Comparison of ENCODE assay signal across 25 cellular contexts in the genomic region with DNA sequence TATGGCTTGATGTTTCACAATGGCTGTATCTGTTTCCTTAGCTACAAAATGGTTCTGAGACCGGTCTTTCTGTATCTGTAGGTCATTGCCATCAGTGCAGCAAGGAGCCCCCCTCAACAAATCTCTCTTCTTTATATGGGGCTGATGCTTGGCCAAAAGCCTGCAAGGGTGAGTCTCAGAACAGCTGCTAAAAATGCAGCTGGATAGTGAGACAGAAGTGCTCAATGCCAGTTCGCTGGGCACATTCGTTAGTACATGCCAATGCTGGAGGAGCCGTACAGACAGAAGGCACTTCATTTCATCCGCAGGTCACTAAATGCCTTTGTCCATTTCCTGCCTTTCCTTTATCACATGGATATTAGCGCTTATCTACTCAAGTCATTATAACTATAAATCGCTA.
DNase-seq lines count a peak whose midpoint lies in the region; ATAC-seq and TF ChIP-seq lines count a peak whose summit lies in the region.
"Had no signal": no experiment of that assay in that cellular context is flagged by ENCODE, and none has a peak within 500 bp of the region (broad histone marks: within the 10 kb centered on the region; RNA-seq: fewer than 3 reads in every experiment).

No MANE protein-coding gene starts in this region.

- intact Hi-C loops in activated T-helper 2 cell treated with anti-CD3 and anti-CD28 coated beads, Interferon-gamma antibody, Interleukin-2, Interleukin-4, amounts not matched to agents 10 μg/mL and 5 μg/mL and 100 μg/mL, durations not matched to agents 14 hours and 24 hours and 36 hours (cut with micrococcal nuclease) = loop anchor here (2.0 to 10.0 kb wide), 4 partner anchors 47 to 543 kb away; no protein-coding TSS in a partner anchor
- intact Hi-C loops in natural killer cell (cut with micrococcal nuclease) (loop anchor here (5.0 kb wide), 2 partner anchors 89 to 174 kb away; no protein-coding TSS in a partner anchor), left lung (cut with DNase I) (no loop called here)

- H3K36me3 Mint-ChIP-seq in HFFc6 (ENCODE audit: low read depth) = peaks cover 45% of the 10 kb centered on the region
- peaks cover 63% of the 10 kb centered on the region for H3K36me3 Mint-ChIP-seq in activated T-helper 2 cell treated with anti-CD3 and anti-CD28 coated beads, Interferon-gamma antibody, Interleukin-2, Interleukin-4, amounts not matched to agents 10 μg/mL and 5 μg/mL and 100 μg/mL, durations not matched to agents 14 hours and 24 hours and 36 hours (ENCODE audit: low read depth)
- no peaks in the 10 kb centered on the region for H3K36me3 Mint-ChIP-seq in natural killer cell
- H3K36me3 Mint-ChIP-seq: activated naive CD8-positive, alpha-beta T cell treated with anti-CD3 and anti-CD28 coated beads, Interleukin-2, amount 10 ng/mL, durations not matched to agents 7 days and 5 days; brain had no signal

- H3K4me3 Mint-ChIP-seq in HFFc6 = no peak overlapping the region; the same call in 1 of the 2 replicates
- no peak overlapping the region for H3K4me3 Mint-ChIP-seq in activated T-helper 2 cell treated with anti-CD3 and anti-CD28 coated beads, Interferon-gamma antibody, Interleukin-2, Interleukin-4, amounts not matched to agents 10 μg/mL and 5 μg/mL and 100 μg/mL, durations not matched to agents 14 hours and 24 hours and 36 hours (ENCODE audit: low read depth)
- peak overlapping the region; percentile 31 for H3K4me3 Mint-ChIP-seq in natural killer cell
- H3K4me3 Mint-ChIP-seq: activated naive CD8-positive, alpha-beta T cell treated with anti-CD3 and anti-CD28 coated beads, Interleukin-2, amount 10 ng/mL, durations not matched to agents 7 days and 5 days; brain; endodermal cell had no signal

- ATAC-seq in natural killer cell (no peak), left lung (no peak)
- ATAC-seq: gastroesophageal sphincter, Right ventricle myocardium inferior had no signal

- H3K9me3 ChIP-seq in left lung = no peaks in the 10 kb centered on the region
- H3K9me3 ChIP-seq: BE2C, gastroesophageal sphincter had no signal

- H3K4me1 ChIP-seq in left lung = peaks cover 14 to 33% of the 10 kb centered on the region in 2 donors
- H3K4me1 ChIP-seq: BE2C, gastroesophageal sphincter had no signal

- H3K9me3 Mint-ChIP-seq in HFFc6 = no peaks in the 10 kb centered on the region
- no peaks in the 10 kb centered on the region for H3K9me3 Mint-ChIP-seq in activated T-helper 2 cell treated with anti-CD3 and anti-CD28 coated beads, Interferon-gamma antibody, Interleukin-2, Interleukin-4, amounts not matched to agents 10 μg/mL and 5 μg/mL and 100 μg/mL, durations not matched to agents 14 hours and 24 hours and 36 hours
- H3K9me3 Mint-ChIP-seq in natural killer cell = no peaks in the 10 kb centered on the region
- H3K9me3 Mint-ChIP-seq: activated naive CD8-positive, alpha-beta T cell treated with anti-CD3 and anti-CD28 coated beads, Interleukin-2, amount 10 ng/mL, durations not matched to agents 7 days and 5 days; brain; endodermal cell had no signal

- no peaks in the 10 kb centered on the region for H3K36me3 ChIP-seq in left lung
- H3K36me3 ChIP-seq: BE2C, gastroesophageal sphincter had no signal

- H3K27ac Mint-ChIP-seq in HFFc6 = peak overlapping the region; percentile 81
- H3K27ac Mint-ChIP-seq in activated T-helper 2 cell treated with anti-CD3 and anti-CD28 coated beads, Interferon-gamma antibody, Interleukin-2, Interleukin-4, amounts not matched to agents 10 μg/mL and 5 μg/mL and 100 μg/mL, durations not matched to agents 14 hours and 24 hours and 36 hours = peak overlapping the region; percentile 85
- H3K27ac Mint-ChIP-seq in natural killer cell = peak overlapping the region; percentile 77 to 92
- H3K27ac Mint-ChIP-seq: activated naive CD8-positive, alpha-beta T cell treated with anti-CD3 and anti-CD28 coated beads, Interleukin-2, amount 10 ng/mL, durations not matched to agents 7 days and 5 days; endodermal cell had no signal

- no peak overlapping the region for H3K27ac ChIP-seq in left lung
- H3K27ac ChIP-seq: gastroesophageal sphincter had no signal

- TF ChIP-seq CTCF in HFFc6 (IDR thresholded peaks at IDR 0.05) (no peak), natural killer cell (IDR thresholded peaks at IDR 0.05) (no peak), left lung (IDR thresholded peaks at IDR 0.05) (no peak), GM10266 (IDR thresholded peaks at IDR 0.05; ENCODE audit: control insufficient read depth, insufficient read depth, low read depth, missing control alignments) (no peak)

- H3K4me3 ChIP-seq in left lung = no peak overlapping the region
- H3K4me3 ChIP-seq: gastroesophageal sphincter had no signal

- H3K27me3 Mint-ChIP-seq in HFFc6 (ENCODE audit: insufficient read depth) (peaks cover 3% of the 10 kb centered on the region; the same call in 1 of the 2 replicates), natural killer cell (ENCODE audit: low read depth in 2 of 2) (no peaks in the 10 kb centered on the region)
- no peaks in the 10 kb centered on the region for H3K27me3 Mint-ChIP-seq in activated T-helper 2 cell treated with anti-CD3 and anti-CD28 coated beads, Interferon-gamma antibody, Interleukin-2, Interleukin-4, amounts not matched to agents 10 μg/mL and 5 μg/mL and 100 μg/mL, durations not matched to agents 14 hours and 24 hours and 36 hours (ENCODE audit: low read depth)

- H3K4me1 Mint-ChIP-seq in HFFc6 (ENCODE audit: low read depth) (peaks cover 52% of the 10 kb centered on the region), natural killer cell (peaks cover 65 to 66% of the 10 kb centered on the region in 2 donors)
- peaks cover 70% of the 10 kb centered on the region for H3K4me1 Mint-ChIP-seq in activated T-helper 2 cell treated with anti-CD3 and anti-CD28 coated beads, Interferon-gamma antibody, Interleukin-2, Interleukin-4, amounts not matched to agents 10 μg/mL and 5 μg/mL and 100 μg/mL, durations not matched to agents 14 hours and 24 hours and 36 hours (ENCODE audit: low read depth)

- no peaks in the 10 kb centered on the region for H3K27me3 ChIP-seq in left lung
- H3K27me3 ChIP-seq: BE2C had no signal

- peak; percentile 57 for DNase-seq in activated CD8-positive, alpha-beta memory T cell treated with anti-CD3 and anti-CD28 coated beads for 24 hours
- DNase-seq in activated CD8-positive, alpha-beta memory T cell treated with anti-CD3 and anti-CD28 coated beads, Interleukin-2, amount 50 U/mL, for 48 hours = no peak
- no peak for DNase-seq in HFFc6
- DNase-seq in activated T-helper 2 cell treated with anti-CD3 and anti-CD28 coated beads, Interferon-gamma antibody, Interleukin-2, Interleukin-4, amounts not matched to agents 10 μg/mL and 5 μg/mL and 100 μg/mL, durations not matched to agents 14 hours and 24 hours and 36 hours (ENCODE audit: low spot score) = no peak
- DNase-seq in natural killer cell = no peak
- DNase-seq in left lung = no peak
- no peak for DNase-seq in GM10266 (ENCODE audit: extremely low spot score)
- DNase-seq in GM19238 (ENCODE audit: insufficient read length, low spot score) = no peak
- DNase-seq: activated CD4-positive, CD25-positive, alpha-beta regulatory T cell treated with anti-CD3 and anti-CD28 coated beads, Interleukin-2, amount 50 U/mL, for 72 hours; activated naive CD8-positive, alpha-beta T cell treated with anti-CD3 and anti-CD28 coated beads, Interleukin-2, amount 10 ng/mL, durations not matched to agents 7 days and 5 days; BE2C; Calu3; endodermal cell; H7; hypothalamus; NCI-H1092; NCI-H2029; NCI-H226; NCI-H748 treated with DMSO at 0.1 percent for 48 hours; nucleus accumbens; stimulated activated CD4-positive, alpha-beta T cell treated with anti-CD3 and anti-CD28 coated beads, Interleukin-4, amount 100 ng/mL, for 24 hours; trophoblast cell had no signal

Comparison
In these comparisons a context has a peak if more than half of its experiments do, and no peak if none do; other contexts are left out.
1. intact Hi-C loops: an anchor here in activated T-helper 2 cell treated with anti-CD3 and anti-CD28 coated beads, Interferon-gamma antibody, Interleukin-2, Interleukin-4, amounts not matched to agents 10 μg/mL and 5 μg/mL and 100 μg/mL, durations not matched to agents 14 hours and 24 hours and 36 hours (2.0 to 10.0 kb wide) and natural killer cell (5.0 kb wide); none called in left lung.